8 cellular contexts compared by ENCODE assay signal in the genomic region with DNA sequence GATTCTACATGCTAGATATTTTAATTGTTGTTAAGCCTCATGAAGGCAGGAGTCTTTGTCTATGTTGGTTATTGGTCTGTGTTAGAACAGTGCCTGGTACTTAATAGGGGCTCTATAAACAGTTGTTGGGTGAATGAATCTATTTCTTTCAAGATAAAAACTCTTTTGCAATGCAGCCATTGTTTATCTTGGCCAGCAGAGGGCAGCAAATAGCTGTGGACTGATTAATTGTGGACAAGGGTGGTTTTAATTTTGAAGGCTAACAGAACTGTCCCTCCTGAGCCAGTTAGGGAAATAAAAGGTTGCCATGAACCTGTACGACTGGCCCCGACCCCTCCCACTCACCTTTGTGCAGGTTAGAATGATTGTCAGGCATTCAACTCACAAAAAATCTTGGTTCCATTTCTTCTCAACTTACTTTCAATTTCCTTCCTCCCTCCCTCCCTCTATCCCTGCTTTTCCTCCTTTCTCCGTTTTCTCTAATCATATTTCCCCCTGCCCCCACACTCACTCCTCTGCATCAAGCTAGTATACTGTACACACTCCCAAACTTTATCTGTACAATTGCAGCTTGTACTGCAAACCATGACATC.
DNase-seq lines count a peak whose midpoint lies in the region; ATAC-seq and TF ChIP-seq lines count a peak whose summit lies in the region.

No MANE protein-coding gene starts in this region.

- no peak overlapping the region for H3K27ac ChIP-seq in endodermal cell (ENCODE audit: low read depth, low read length)

- WGBS in endodermal cell (ENCODE audit: insufficient coverage in 1 of 2, insufficient read length in 1 of 2), 2 experiments: 28 to 37% methylated on average over 3 of the region's 3 CpGs

- H3K36me3 ChIP-seq in endodermal cell (ENCODE audit: control insufficient read depth, insufficient read depth, low read length) (peaks cover 26% of the 10 kb centered on the region), mucosa of descending colon (ENCODE audit: low read depth) (no peaks in the 10 kb centered on the region)

- H3K4me1 ChIP-seq in endodermal cell (ENCODE audit: control insufficient read depth, insufficient read depth, low read length) (no peaks in the 10 kb centered on the region), mucosa of descending colon (ENCODE audit: low read depth) (no peaks in the 10 kb centered on the region)

- H3K4me3 ChIP-seq in endodermal cell (ENCODE audit: low read length) (no peak overlapping the region), mucosa of descending colon (no peak overlapping the region)

- no peak overlapping the region for H3K27ac Mint-ChIP-seq in endodermal cell
- H3K27ac Mint-ChIP-seq in stimulated activated naive CD8-positive, alpha-beta T cell treated with anti-CD3 and anti-CD28 coated beads, Interleukin-15, amount 100 ng/mL, for 72 hours: peak overlapping the region in 1 of 2 donors; percentile 27

- no peak overlapping the region for H3K9ac ChIP-seq in endodermal cell (ENCODE audit: extremely low read depth, low read length, poor library complexity, severe bottlenecking)

- DNase-seq in AG08395 (ENCODE audit: low spot score) (peak; percentile 51), NCI-H2171 treated with DMSO at 0.1 percent for 48 hours (lab: John Stamatoyannopoulos, UW) (peak; percentile 50), endodermal cell (peak; percentile 80), mucosa of descending colon (peak in 1 of 3 donors; percentile 53)
- DNase-seq in activated CD4-positive, alpha-beta T cell treated with anti-CD3 and anti-CD28 coated beads for 24 hours (ENCODE audit: low read depth in 2 of 2): peak; percentile 7 to 25
- DNase-seq in stimulated activated naive CD8-positive, alpha-beta T cell treated with anti-CD3 and anti-CD28 coated beads, Interleukin-15, amount 100 ng/mL, for 72 hours: peak; percentile 29 to 35

- peak; percentile 92 for TF ChIP-seq CTCF in endodermal cell (conservative IDR thresholded peaks at IDR 0.05)
- peak; percentile 61 for TF ChIP-seq CTCF in mucosa of descending colon (IDR thresholded peaks at IDR 0.05)

- H3K9me3 ChIP-seq in endodermal cell (ENCODE audit: control insufficient read depth, low read length): no peaks in the 10 kb centered on the region
- no peaks in the 10 kb centered on the region for H3K9me3 ChIP-seq in mucosa of descending colon

- peaks cover 2% of the 10 kb centered on the region for H3K4me1 Mint-ChIP-seq in endodermal cell
- no peaks in the 10 kb centered on the region for H3K4me1 Mint-ChIP-seq in stimulated activated naive CD8-positive, alpha-beta T cell treated with anti-CD3 and anti-CD28 coated beads, Interleukin-15, amount 100 ng/mL, for 72 hours

- H3K9me3 Mint-ChIP-seq in endodermal cell: no peaks in the 10 kb centered on the region
- H3K9me3 Mint-ChIP-seq in stimulated activated naive CD8-positive, alpha-beta T cell treated with anti-CD3 and anti-CD28 coated beads, Interleukin-15, amount 100 ng/mL, for 72 hours: no peaks in the 10 kb centered on the region

- ATAC-seq in GM18907 (IDR thresholded peaks at IDR 0.05; ENCODE audit: unreplicated experiment): peak; percentile 39
- peak; percentile 33 for ATAC-seq in mucosa of descending colon
- ATAC-seq in stimulated activated naive CD8-positive, alpha-beta T cell treated with anti-CD3 and anti-CD28 coated beads, Interleukin-15, amount 100 ng/mL, for 72 hours: no peak
- no peak for ATAC-seq in HG02610 (IDR thresholded peaks at IDR 0.05; ENCODE audit: unreplicated experiment)

- intact Hi-C loops in mucosa of descending colon (cut with DNase I, micrococcal nuclease): loop anchor here (2.0 to 10.0 kb wide), 6 partner anchors 206 to 582 kb away; no protein-coding TSS in a partner anchor

- H3K4me3 Mint-ChIP-seq in endodermal cell: no peak overlapping the region
- H3K4me3 Mint-ChIP-seq in stimulated activated naive CD8-positive, alpha-beta T cell treated with anti-CD3 and anti-CD28 coated beads, Interleukin-15, amount 100 ng/mL, for 72 hours: no peak overlapping the region

- H3K36me3 Mint-ChIP-seq in endodermal cell (ENCODE audit: low read depth): peaks cover 7% of the 10 kb centered on the region

- H3K27me3 Mint-ChIP-seq in endodermal cell (ENCODE audit: insufficient read depth): peaks cover 1% of the 10 kb centered on the region
- H3K27me3 Mint-ChIP-seq in stimulated activated naive CD8-positive, alpha-beta T cell treated with anti-CD3 and anti-CD28 coated beads, Interleukin-15, amount 100 ng/mL, for 72 hours: no peaks in the 10 kb centered on the region

- H3K27me3 ChIP-seq in endodermal cell (ENCODE audit: control insufficient read depth, insufficient read depth, low read length, poor library complexity, severe bottlenecking): no peaks in the 10 kb centered on the region

Comparison
In these comparisons a context has a peak if more than half of its experiments do, and no peak if none do; other contexts are left out.
1. ATAC-seq: peak in GM18907 (single experiment) and mucosa of descending colon (single experiment); none in stimulated activated naive CD8-positive, alpha-beta T cell treated with anti-CD3 and anti-CD28 coated beads, Interleukin-15, amount 100 ng/mL, for 72 hours (single experiment) and HG02610 (single experiment).